10 cellular contexts compared by ENCODE assay signal in genomic region chr6:47483853-47484546, GRCh38. TPM values are rescaled to one million over a fixed set of nuclear protein-coding genes. Genes with fewer than 3 reads are reported as not detected.
A peak's percentile ranks its signal among the peaks of the same experiment; 100 is the strongest.
DNase-seq lines count a peak whose midpoint lies in the region; ATAC-seq, FAIRE-seq and TF ChIP-seq lines count a peak whose summit lies in the region.
"Had no signal": no experiment of that assay in that cellular context is flagged by ENCODE, and none has a peak within 500 bp of the region (broad histone marks: within the 10 kb centered on the region; RNA-seq: fewer than 3 reads in every experiment).

No MANE protein-coding gene starts in this region.

- ATAC-seq in A549 (peak in 1 of 2 experiments; percentile 68; a peak in 3 of 6 replicates), GM21447 (IDR thresholded peaks at IDR 0.05; ENCODE audit: unreplicated experiment) (peak; percentile 66)
- ATAC-seq: gastroesophageal sphincter had no signal

- H3K9me3 ChIP-seq in A549 (no peaks in the 10 kb centered on the region), Loucy (ENCODE audit: insufficient read depth, low read depth, low read length) (no peaks in the 10 kb centered on the region), endothelial cell of umbilical vein (replicated peaks; ENCODE audit: control insufficient read depth, insufficient read depth, low read length) (no peaks in the 10 kb centered on the region)
- H3K9me3 ChIP-seq: gastroesophageal sphincter had no signal

- H2AFZ ChIP-seq in Loucy (ENCODE audit: low read length), result no peak overlapping the region
- no peak overlapping the region for H2AFZ ChIP-seq in endothelial cell of umbilical vein (ENCODE audit: low read depth, low read length)

- no peak for DNase-seq in A549 (ENCODE audit: low read depth in 1 of 2, low spot score in 1 of 2)
- DNase-seq in endothelial cell of umbilical vein (ENCODE audit: low read depth, low spot score), result peak; percentile 29
- DNase-seq in dorsolateral prefrontal cortex, result no peak
- no peak for DNase-seq in DMS114 treated with DMSO at 0.1 percent for 48 hours (lab: John Stamatoyannopoulos, UW; ENCODE audit: unreplicated experiment)
- DNase-seq in NCI-H2081 treated with DMSO at 0.1 percent for 48 hours (lab: John Stamatoyannopoulos, UW), result no peak
- DNase-seq in NCI-H1694 treated with DMSO at 0.1 percent for 48 hours (lab: John Stamatoyannopoulos, UW), result no peak
- DNase-seq: stimulated activated CD4-positive, alpha-beta T cell treated with anti-CD3 and anti-CD28 coated beads, Interleukin-2, amount 100 ng/mL, for 24 hours had no signal

- intact Hi-C loops in endothelial cell of umbilical vein (cut with micrococcal nuclease) (no loop called here), dorsolateral prefrontal cortex (cut with DNase I) (no loop called here)

- H3K27ac ChIP-seq in A549, result peak overlapping the region; percentile 36 to 65; a peak in 4 of 6 replicates
- H3K27ac ChIP-seq in endothelial cell of umbilical vein (ENCODE audit: insufficient read depth, low read depth, low read length), result no peak overlapping the region
- H3K27ac ChIP-seq in dorsolateral prefrontal cortex, result no peak overlapping the region
- H3K27ac ChIP-seq: gastroesophageal sphincter had no signal

- no peak for TF ChIP-seq CTCF in A549 (IDR thresholded peaks at IDR 0.05)
- TF ChIP-seq CTCF in Loucy (conservative IDR thresholded peaks at IDR 0.05; ENCODE audit: low read length), result no peak
- TF ChIP-seq CTCF in endothelial cell of umbilical vein (IDR thresholded peaks at IDR 0.05; ENCODE audit: extremely low read depth in 1 of 2, insufficient read depth in 1 of 2, low read depth in 1 of 2, low read length in 2 of 2), result no peak
- no peak for TF ChIP-seq CTCF in dorsolateral prefrontal cortex (IDR thresholded peaks at IDR 0.05 in 54 of 56, conservative IDR thresholded peaks at IDR 0.05 in 2 of 56; ENCODE audit: low read depth in 1 of 56, partially characterized antibody in 56 of 56)

- 0% methylated on average over 1 of the region's 1 CpG for WGBS in A549 (ENCODE audit: missing lambda C conversion rate)

- dilution Hi-C loops in endothelial cell of umbilical vein (cut with MboI; ENCODE audit: extremely low pct_ligation_motif_present, low sequenced_read_pairs), result no loop called here

- H3K36me3 ChIP-seq in Loucy (ENCODE audit: insufficient read depth, low read length) (no peaks in the 10 kb centered on the region), endothelial cell of umbilical vein (ENCODE audit: control insufficient read depth in 2 of 2, extremely low read depth in 1 of 2, insufficient read depth in 2 of 2, low read length in 2 of 2) (no peaks in the 10 kb centered on the region)
- H3K36me3 ChIP-seq: gastroesophageal sphincter had no signal

- H3K4me1 ChIP-seq in A549, result peaks cover 70% of the 10 kb centered on the region
- peaks cover 62% of the 10 kb centered on the region for H3K4me1 ChIP-seq in Loucy (ENCODE audit: insufficient read depth, low read length, poor library complexity, severe bottlenecking)
- H3K4me1 ChIP-seq in endothelial cell of umbilical vein (ENCODE audit: control insufficient read depth, extremely low read depth, insufficient read depth, low read length), result peaks cover 22% of the 10 kb centered on the region

- POLR2A ChIA-PET in A549 (lab: Yijun Ruan, JAX) (no interaction called here), endothelial cell of umbilical vein (lab: Charles Lee) (no interaction called here)

- BruUV-seq in endothelial cell of umbilical vein (replicated peaks; lab: Mats Ljungman, UMichigan), result no TSS peak

- H3K4me2 ChIP-seq in A549 (peak overlapping the region; percentile 74), Loucy (ENCODE audit: low read depth, low read length, poor library complexity, severe bottlenecking) (peak overlapping the region; percentile 70), endothelial cell of umbilical vein (ENCODE audit: insufficient read depth, low read length) (no peak overlapping the region)

- no peaks in the 10 kb centered on the region for H3K27me3 ChIP-seq in Loucy (ENCODE audit: insufficient read depth, low read length, poor library complexity, severe bottlenecking)
- H3K27me3 ChIP-seq in endothelial cell of umbilical vein (ENCODE audit: control insufficient read depth in 2 of 2, insufficient read depth in 2 of 2, low read length in 2 of 2), result no peaks in the 10 kb centered on the region
- H3K27me3 ChIP-seq in dorsolateral prefrontal cortex, result no peaks in the 10 kb centered on the region
- H3K27me3 ChIP-seq: gastroesophageal sphincter had no signal

- H4K20me1 ChIP-seq in Loucy (ENCODE audit: insufficient read depth, low read length, poor library complexity, severe bottlenecking) (peaks cover 90% of the 10 kb centered on the region), endothelial cell of umbilical vein (replicated peaks; ENCODE audit: control insufficient read depth, extremely low read depth, insufficient read depth, low read length) (peaks cover 16% of the 10 kb centered on the region)

- no peak for TF ChIP-seq EP300 in A549 (IDR thresholded peaks at IDR 0.05)

- TF ChIP-seq RAD21 in A549 (conservative IDR thresholded peaks at IDR 0.05 in 1 of 2, IDR thresholded peaks at IDR 0.05 in 1 of 2), result no peak

- no peak for TF ChIP-seq POLR2A in A549 (IDR thresholded peaks at IDR 0.05; ENCODE audit: low read length)
- TF ChIP-seq POLR2A in endothelial cell of umbilical vein (IDR thresholded peaks at IDR 0.05; ENCODE audit: low read depth, low read length), result no peak

- H3K79me2 ChIP-seq in Loucy (ENCODE audit: insufficient read depth, low read length) (peaks cover 97% of the 10 kb centered on the region), endothelial cell of umbilical vein (ENCODE audit: control insufficient read depth, insufficient read depth, low read length) (peaks cover 89% of the 10 kb centered on the region)

- no peak for FAIRE-seq in A549 (lab: Jason Lieb, UNC)
- no peak for FAIRE-seq in endothelial cell of umbilical vein (lab: Jason Lieb, UNC)

- H3K9ac ChIP-seq in Loucy (ENCODE audit: low read depth, low read length, poor library complexity, severe bottlenecking), result peak overlapping the region; percentile 30
- H3K9ac ChIP-seq in endothelial cell of umbilical vein (replicated peaks; ENCODE audit: extremely low read depth, insufficient read depth, low read length), result no peak overlapping the region

- no peaks in the 10 kb centered on the region for H3F3A ChIP-seq in Loucy (ENCODE audit: low read depth)

- H3K9me1 ChIP-seq in endothelial cell of umbilical vein (replicated peaks; ENCODE audit: control insufficient read depth, extremely low read depth, insufficient read depth, low read length), result peaks cover 3% of the 10 kb centered on the region

- CTCF ChIA-PET in A549 (lab: Yijun Ruan, JAX), result no interaction called here
- CTCF ChIA-PET in endothelial cell of umbilical vein (lab: Charles Lee), result interaction anchor here (0.7 to 1.7 kb wide), 6 partner anchors 10 to 148 kb away, joined by 3 to 5 read pairs (median 4); no protein-coding TSS in a partner anchor

- H3K4me3 ChIP-seq in A549 (peak overlapping the region; percentile 28; the same call in 1 of the 3 replicates), Loucy (ENCODE audit: low read length, poor library complexity, severe bottlenecking) (peak overlapping the region; percentile 49), endothelial cell of umbilical vein (replicated peaks in 1 of 3; ENCODE audit: insufficient read depth in 1 of 3, low read depth in 1 of 3, low read length in 3 of 3) (no peak overlapping the region), dorsolateral prefrontal cortex (no peak overlapping the region)
- H3K4me3 ChIP-seq: gastroesophageal sphincter had no signal

- H3K9me2 ChIP-seq in Loucy (replicated peaks; ENCODE audit: low read depth, low read length), result no peaks in the 10 kb centered on the region

TF ChIP-seq in A549, 52 proteins besides CTCF, POLR2A, EP300 and RAD21:
- TF ChIP-seq HOXB13 (CRISPR knock-in tag; IDR thresholded peaks at IDR 0.05; ENCODE audit: low read depth), result no peak
- 0 out of 4 replicates have a peak, but pooled peaks of 1 of the 2 experiments have one; percentile 20 for TF ChIP-seq CEBPB (IDR thresholded peaks at IDR 0.05)
- no peak for TF ChIP-seq CHD4 (IDR thresholded peaks at IDR 0.05; ENCODE audit: borderline replicate concordance)
- peak; percentile 25; the same call in 1 of the 2 replicates for TF ChIP-seq GATA3 (IDR thresholded peaks at IDR 0.05; ENCODE audit: borderline replicate concordance)

TF ChIP-seq in endothelial cell of umbilical vein, 7 proteins besides CTCF, POLR2A, EP300 and RAD21:
- TF ChIP-seq EZH2 (IDR thresholded peaks at IDR 0.05; ENCODE audit: borderline replicate concordance, low read depth, low read length, severe bottlenecking), result no peak
- TF ChIP-seq MAX (IDR thresholded peaks at IDR 0.05; ENCODE audit: insufficient read depth, insufficient read length), result no peak
- no peak for TF ChIP-seq GATA2 (IDR thresholded peaks at IDR 0.05; ENCODE audit: insufficient read depth, insufficient read length, low read depth, low read length)
- no peak for TF ChIP-seq POLR2AphosphoS5 (IDR thresholded peaks at IDR 0.05; ENCODE audit: insufficient read depth, low read depth, low read length)
- no peak for TF ChIP-seq FOS (IDR thresholded peaks at IDR 0.05; ENCODE audit: borderline replicate concordance, insufficient read depth, low read length)
- no peak for TF ChIP-seq MYC (IDR thresholded peaks at IDR 0.05; ENCODE audit: low read depth, low read length)
- TF ChIP-seq JUN (IDR thresholded peaks at IDR 0.05; ENCODE audit: borderline replicate concordance, insufficient read depth, insufficient read length, low read depth), result no peak

RNA-seq across cellular contexts. Expression of gene CD2AP, which starts 6.4 kb away (rescaled TPM):
- polyA plus RNA-seq in A549 (2011; rRNA removed) (24.5 and 35.7 TPM in 2 replicates), A549 (2017; fragmentation: RNase III; extraction: RNeasy Plus Mini Kit Qiagen cat#74134 plus additional on column Dnase treatment) (17.0 to 18.8 TPM (median 18.0 TPM) in 3 replicates), endothelial cell of umbilical vein (2.7 and 4.2 TPM in 2 replicates)
- polyA plus RNA-seq in A549 (2012; cell fraction: cytosol; rRNA removed), result 3.6 and 4.4 TPM in 2 replicates
- polyA plus RNA-seq in A549 (2012; cell fraction: nucleus; rRNA removed), result 1.6 and 2.5 TPM in 2 replicates
- 5.4 and 6.5 TPM in 2 replicates for polyA minus RNA-seq in A549 (2011; rRNA and poly(A)+ RNA removed)
- total RNA-seq in endothelial cell of umbilical vein (37.3 and 39.8 TPM in 2 replicates), dorsolateral prefrontal cortex (10 to 100 TPM in 98 of 120 experiments, 1 to 10 TPM in 22; 7.5 to 21.7 (median 12.5) TPM)
- polyA plus RNA-seq in endothelial cell of umbilical vein (2011; cell fraction: cytosol; rRNA removed), result 8.2 and 8.6 TPM in 2 replicates
- polyA plus RNA-seq in endothelial cell of umbilical vein (2011; cell fraction: nucleus; rRNA removed), result 12.9 and 17.5 TPM in 2 replicates
- 14.0 and 19.8 TPM in 2 replicates for polyA plus RNA-seq in endothelial cell of umbilical vein (2012)
- polyA minus RNA-seq in endothelial cell of umbilical vein, result 5.3 and 6.8 TPM in 2 replicates
- 9.2 TPM for polyA minus RNA-seq in endothelial cell of umbilical vein (2011; cell fraction: cytosol; rRNA and poly(A)+ RNA removed)
- 31.3 and 38.1 TPM in 2 replicates for polyA minus RNA-seq in endothelial cell of umbilical vein (2011; cell fraction: nucleus; rRNA and poly(A)+ RNA removed)

Comparison
In these comparisons a context has a peak if more than half of its experiments do, and no peak if none do; other contexts are left out.
1. H3K27ac ChIP-seq: peak in A549 (2 of 2); none in endothelial cell of umbilical vein (single experiment) and dorsolateral prefrontal cortex (0 of 59).
2. H3K4me3 ChIP-seq: peak in A549 (single experiment) and Loucy (single experiment); none in endothelial cell of umbilical vein (0 of 3) and dorsolateral prefrontal cortex (0 of 59).